In the genomic region with DNA sequence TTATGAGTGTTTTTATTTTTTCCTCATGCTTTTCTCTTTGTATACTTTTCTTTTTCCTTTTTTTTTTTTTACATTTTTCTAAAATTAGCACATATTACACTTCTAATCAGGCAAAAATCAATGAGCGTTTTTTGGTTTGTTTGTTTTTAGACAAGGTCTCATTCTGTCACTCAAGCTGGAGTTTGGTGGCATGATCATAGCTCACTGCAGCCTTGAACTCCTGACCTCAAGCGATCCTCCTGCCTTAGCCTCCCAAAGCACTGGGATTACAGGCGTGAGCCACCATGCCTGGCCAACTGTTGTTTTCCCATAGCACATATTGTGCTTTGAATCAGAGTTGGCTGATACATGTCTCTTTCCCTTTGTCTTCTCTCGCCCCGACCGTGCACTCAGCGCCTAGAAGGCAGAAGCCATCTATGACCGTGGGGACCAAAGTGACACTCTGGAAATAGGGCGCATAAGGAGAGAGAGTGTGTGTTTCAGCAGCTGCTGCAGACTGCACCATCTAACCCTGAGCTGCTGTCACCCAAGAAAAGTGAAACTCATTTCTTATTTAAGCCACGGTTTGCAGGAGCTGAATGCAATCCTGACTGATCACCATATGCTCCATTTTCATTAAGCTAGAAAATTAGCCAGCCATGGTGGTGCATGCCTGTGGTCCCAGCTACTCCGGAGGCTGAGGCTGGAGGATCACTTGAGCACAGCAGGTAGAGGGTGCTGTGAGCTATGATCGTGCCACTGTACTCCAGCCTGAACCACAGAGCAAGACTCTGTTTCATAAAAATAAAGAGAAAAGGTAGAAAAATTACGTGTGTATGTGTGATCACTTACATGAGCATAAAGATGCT, we compare ENCODE assay signal across 1 cellular context.
A peak's percentile ranks its signal among the peaks of the same experiment; 100 is the strongest.
TF ChIP-seq lines count a peak whose summit lies in the region.

No MANE protein-coding gene starts in this region.

TF ChIP-seq in HepG2, 621 proteins besides CTCF, POLR2A, EP300 and RAD21 (continues in another document):
- TF ChIP-seq, protein P1, sequence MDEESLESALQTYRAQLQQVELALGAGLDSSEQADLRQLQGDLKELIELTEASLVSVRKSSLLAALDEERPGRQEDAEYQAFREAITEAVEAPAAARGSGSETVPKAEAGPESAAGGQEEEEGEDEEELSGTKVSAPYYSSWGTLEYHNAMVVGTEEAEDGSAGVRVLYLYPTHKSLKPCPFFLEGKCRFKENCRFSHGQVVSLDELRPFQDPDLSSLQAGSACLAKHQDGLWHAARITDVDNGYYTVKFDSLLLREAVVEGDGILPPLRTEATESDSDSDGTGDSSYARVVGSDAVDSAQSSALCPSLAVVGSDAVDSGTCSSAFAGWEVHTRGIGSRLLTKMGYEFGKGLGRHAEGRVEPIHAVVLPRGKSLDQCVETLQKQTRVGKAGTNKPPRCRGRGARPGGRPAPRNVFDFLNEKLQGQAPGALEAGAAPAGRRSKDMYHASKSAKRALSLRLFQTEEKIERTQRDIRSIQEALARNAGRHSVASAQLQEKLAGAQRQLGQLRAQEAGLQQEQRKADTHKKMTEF (CRISPR knock-in tag; IDR thresholded peaks at IDR 0.05), result 0 out of 2 replicates have a peak, but pooled peaks have one; percentile 40
- TF ChIP-seq RARA (CRISPR knock-in tag; IDR thresholded peaks at IDR 0.05) (peak; percentile 90), ZNF362 (CRISPR knock-in tag; IDR thresholded peaks at IDR 0.05; ENCODE audit: borderline replicate concordance) (0 out of 2 replicates have a peak, but pooled peaks have one; percentile 45), MAFG (CRISPR knock-in tag; IDR thresholded peaks at IDR 0.05) (no peak), RXRB (CRISPR knock-in tag; IDR thresholded peaks at IDR 0.05; ENCODE audit: borderline replicate concordance) (peak; percentile 50; the same call in 1 of the 2 replicates), ONECUT2 (CRISPR knock-in tag; IDR thresholded peaks at IDR 0.05) (peak; percentile 52; the same call in 1 of the 2 replicates), SALL1 (CRISPR knock-in tag; IDR thresholded peaks at IDR 0.05) (peak; percentile 64), ZNF205 (CRISPR knock-in tag; IDR thresholded peaks at IDR 0.05) (no peak), NCOA2 (CRISPR knock-in tag; IDR thresholded peaks at IDR 0.05) (peak; percentile 49; the same call in 1 of the 2 replicates), ZBTB38 (CRISPR knock-in tag; IDR thresholded peaks at IDR 0.05) (peak; percentile 68), ZNF460 (CRISPR knock-in tag; IDR thresholded peaks at IDR 0.05; ENCODE audit: borderline replicate concordance) (peak; percentile 95), TARDBP (CRISPR knock-in tag; IDR thresholded peaks at IDR 0.05) (0 out of 2 replicates have a peak, but pooled peaks have one; percentile 31), YY1 (IDR thresholded peaks at IDR 0.05; ENCODE audit: insufficient read depth, insufficient replicate concordance, low read depth, low read length) (no peak), ZBTB33 (CRISPR knock-in tag; IDR thresholded peaks at IDR 0.05) (peak; percentile 51; the same call in 1 of the 2 replicates), NR2C2 (CRISPR knock-in tag; IDR thresholded peaks at IDR 0.05; ENCODE audit: borderline replicate concordance) (peak; percentile 46; the same call in 1 of the 2 replicates), ZNF280D (CRISPR knock-in tag; IDR thresholded peaks at IDR 0.05) (peak; percentile 80; the same call in 1 of the 2 replicates), ZNF788 (CRISPR knock-in tag; IDR thresholded peaks at IDR 0.05; ENCODE audit: borderline replicate concordance) (0 out of 2 replicates have a peak, but pooled peaks have one; percentile 42), HNF4A (CRISPR knock-in tag; IDR thresholded peaks at IDR 0.05) (peak; percentile 42), ZMYM3 (CRISPR knock-in tag; IDR thresholded peaks at IDR 0.05) (peak; percentile 93), ZEB1 (IDR thresholded peaks at IDR 0.05; ENCODE audit: insufficient replicate concordance, low read depth) (no peak), PBX2 (CRISPR knock-in tag; IDR thresholded peaks at IDR 0.05) (peak; percentile 66), NRL (CRISPR knock-in tag; IDR thresholded peaks at IDR 0.05; ENCODE audit: borderline replicate concordance) (no peak), ZMYM4 (CRISPR knock-in tag; IDR thresholded peaks at IDR 0.05) (0 out of 2 replicates have a peak, but pooled peaks have one; percentile 50), RCOR2 (CRISPR knock-in tag; IDR thresholded peaks at IDR 0.05) (peak; percentile 37; the same call in 1 of the 2 replicates), NR2F1 (CRISPR knock-in tag; IDR thresholded peaks at IDR 0.05) (peak; percentile 53 to 84), PITX1 (CRISPR knock-in tag; IDR thresholded peaks at IDR 0.05) (peak; percentile 61; the same call in 1 of the 2 replicates), NR2F6 (IDR thresholded peaks at IDR 0.05) (peak; percentile 85), NR2F6 (CRISPR knock-in tag; IDR thresholded peaks at IDR 0.05) (peak; percentile 90), RXRA (CRISPR knock-in tag; IDR thresholded peaks at IDR 0.05) (peak; percentile 70; the same call in 1 of the 2 replicates), ARID5B (CRISPR knock-in tag; IDR thresholded peaks at IDR 0.05) (peak; percentile 29; the same call in 1 of the 2 replicates), STAG1 (CRISPR knock-in tag; IDR thresholded peaks at IDR 0.05) (peak; percentile 22; the same call in 1 of the 2 replicates), TERF1 (CRISPR knock-in tag; IDR thresholded peaks at IDR 0.05) (no peak), ZMYM2 (CRISPR knock-in tag; IDR thresholded peaks at IDR 0.05) (peak; percentile 76), ZNF850 (CRISPR knock-in tag; conservative IDR thresholded peaks at IDR 0.05) (no peak), MEF2D (CRISPR knock-in tag; IDR thresholded peaks at IDR 0.05) (peak; percentile 69; the same call in 1 of the 2 replicates)
- TF ChIP-seq, protein P2, sequence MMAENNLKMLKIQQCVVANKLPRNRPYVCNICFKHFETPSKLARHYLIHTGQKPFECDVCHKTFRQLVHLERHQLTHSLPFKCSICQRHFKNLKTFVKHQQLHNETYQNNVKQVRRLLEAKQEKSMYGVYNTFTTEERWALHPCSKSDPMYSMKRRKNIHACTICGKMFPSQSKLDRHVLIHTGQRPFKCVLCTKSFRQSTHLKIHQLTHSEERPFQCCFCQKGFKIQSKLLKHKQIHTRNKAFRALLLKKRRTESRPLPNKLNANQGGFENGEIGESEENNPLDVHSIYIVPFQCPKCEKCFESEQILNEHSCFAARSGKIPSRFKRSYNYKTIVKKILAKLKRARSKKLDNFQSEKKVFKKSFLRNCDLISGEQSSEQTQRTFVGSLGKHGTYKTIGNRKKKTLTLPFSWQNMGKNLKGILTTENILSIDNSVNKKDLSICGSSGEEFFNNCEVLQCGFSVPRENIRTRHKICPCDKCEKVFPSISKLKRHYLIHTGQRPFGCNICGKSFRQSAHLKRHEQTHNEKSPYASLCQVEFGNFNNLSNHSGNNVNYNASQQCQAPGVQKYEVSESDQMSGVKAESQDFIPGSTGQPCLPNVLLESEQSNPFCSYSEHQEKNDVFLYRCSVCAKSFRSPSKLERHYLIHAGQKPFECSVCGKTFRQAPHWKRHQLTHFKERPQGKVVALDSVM (CRISPR knock-in tag; IDR thresholded peaks at IDR 0.05), result peak; percentile 98
- TF ChIP-seq, protein P3, sequence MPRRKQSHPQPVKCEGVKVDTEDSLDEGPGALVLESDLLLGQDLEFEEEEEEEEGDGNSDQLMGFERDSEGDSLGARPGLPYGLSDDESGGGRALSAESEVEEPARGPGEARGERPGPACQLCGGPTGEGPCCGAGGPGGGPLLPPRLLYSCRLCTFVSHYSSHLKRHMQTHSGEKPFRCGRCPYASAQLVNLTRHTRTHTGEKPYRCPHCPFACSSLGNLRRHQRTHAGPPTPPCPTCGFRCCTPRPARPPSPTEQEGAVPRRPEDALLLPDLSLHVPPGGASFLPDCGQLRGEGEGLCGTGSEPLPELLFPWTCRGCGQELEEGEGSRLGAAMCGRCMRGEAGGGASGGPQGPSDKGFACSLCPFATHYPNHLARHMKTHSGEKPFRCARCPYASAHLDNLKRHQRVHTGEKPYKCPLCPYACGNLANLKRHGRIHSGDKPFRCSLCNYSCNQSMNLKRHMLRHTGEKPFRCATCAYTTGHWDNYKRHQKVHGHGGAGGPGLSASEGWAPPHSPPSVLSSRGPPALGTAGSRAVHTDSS (CRISPR knock-in tag; conservative IDR thresholded peaks at IDR 0.05), result no peak
